ENCODE assay signal across 8 cellular contexts in the genomic region with DNA sequence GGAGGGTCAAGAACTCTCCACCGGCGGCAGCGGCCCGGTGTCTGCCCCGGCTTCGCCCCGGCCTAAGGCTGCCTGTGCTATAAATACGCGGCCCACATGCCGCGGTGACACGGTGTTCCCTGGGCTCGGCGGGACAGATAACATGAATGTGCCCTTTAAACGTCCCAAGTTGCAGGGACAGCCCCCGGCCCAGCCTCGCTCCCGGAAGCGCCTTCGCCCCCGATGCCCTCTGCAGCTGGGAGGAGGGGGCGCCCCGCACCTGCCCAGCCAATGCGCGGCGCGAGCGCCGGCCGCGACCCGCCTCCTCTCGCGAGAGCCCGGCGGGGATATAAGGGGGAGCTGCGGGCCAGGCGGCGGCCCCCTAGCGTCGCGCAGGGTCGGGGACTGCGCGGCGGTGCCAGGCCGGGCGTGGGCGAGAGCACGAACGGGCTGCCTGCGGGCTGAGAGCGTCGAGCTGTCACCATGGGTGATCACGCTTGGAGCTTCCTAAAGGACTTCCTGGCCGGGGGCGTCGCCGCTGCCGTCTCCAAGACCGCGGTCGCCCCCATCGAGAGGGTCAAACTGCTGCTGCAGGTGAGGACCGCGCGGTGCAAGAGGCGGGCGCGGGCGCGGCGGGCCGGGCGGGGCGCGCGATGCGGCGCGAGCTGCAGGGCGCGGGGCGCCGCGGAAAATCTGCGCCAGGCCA. TPM values are rescaled to one million over a fixed set of nuclear protein-coding genes. Genes with fewer than 3 reads are reported as not detected.
A peak's percentile ranks its signal among the peaks of the same experiment; 100 is the strongest.
DNase-seq lines count a peak whose midpoint lies in the region; ATAC-seq lines count a peak whose summit lies in the region.

Gene SLC25A4, plus strand, starts transcription at position 356 of the 685 bp plus-strand sequence. Its CDS starts 107 bp downstream, at position 463.

- peak; percentile 98 for ATAC-seq in GM21360 (IDR thresholded peaks at IDR 0.05; ENCODE audit: unreplicated experiment)
- ATAC-seq in activated T-helper 17 cell treated with anti-CD3 and anti-CD28 coated beads, Interleukin-2, amount 50 U/mL, for 72 hours (replicated peaks) = peak; percentile 93
- ATAC-seq in natural killer cell treated with Interleukin-12 subunit alpha and Interleukin-12 subunit beta and Interleukin-15 and Interleukin-18, amount 100 ng/mL, for 72 hours = peak; percentile 97 to 98

- H3K9me3 Mint-ChIP-seq in activated T-helper 17 cell treated with anti-CD3 and anti-CD28 coated beads, Interleukin-2, amount 50 U/mL, for 72 hours = no peaks in the 10 kb centered on the region
- no peaks in the 10 kb centered on the region for H3K9me3 Mint-ChIP-seq in natural killer cell treated with Interleukin-12 subunit alpha and Interleukin-12 subunit beta and Interleukin-15 and Interleukin-18, amount 100 ng/mL, for 72 hours
- no peaks in the 10 kb centered on the region for H3K9me3 Mint-ChIP-seq in stimulated activated naive CD8-positive, alpha-beta T cell treated with anti-CD3 and anti-CD28 coated beads, Interleukin-15, Interleukin-2, amounts not matched to agents 100 ng/mL and 50 ng/mL, for 24 hours

- H3K4me1 Mint-ChIP-seq in activated T-helper 17 cell treated with anti-CD3 and anti-CD28 coated beads, Interleukin-2, amount 50 U/mL, for 72 hours = peaks cover 4% of the 10 kb centered on the region
- peaks cover 13% of the 10 kb centered on the region in 2 donors for H3K4me1 Mint-ChIP-seq in natural killer cell treated with Interleukin-12 subunit alpha and Interleukin-12 subunit beta and Interleukin-15 and Interleukin-18, amount 100 ng/mL, for 72 hours (ENCODE audit: low read depth in 2 of 2)
- H3K4me1 Mint-ChIP-seq in stimulated activated naive CD8-positive, alpha-beta T cell treated with anti-CD3 and anti-CD28 coated beads, Interleukin-15, Interleukin-2, amounts not matched to agents 100 ng/mL and 50 ng/mL, for 24 hours (ENCODE audit: low read depth) = peaks cover 13% of the 10 kb centered on the region

- peaks cover 13% of the 10 kb centered on the region for H3K27me3 Mint-ChIP-seq in activated T-helper 17 cell treated with anti-CD3 and anti-CD28 coated beads, Interleukin-2, amount 50 U/mL, for 72 hours
- peaks cover 6 to 12% of the 10 kb centered on the region in 2 donors for H3K27me3 Mint-ChIP-seq in natural killer cell treated with Interleukin-12 subunit alpha and Interleukin-12 subunit beta and Interleukin-15 and Interleukin-18, amount 100 ng/mL, for 72 hours
- H3K27me3 Mint-ChIP-seq in stimulated activated naive CD8-positive, alpha-beta T cell treated with anti-CD3 and anti-CD28 coated beads, Interleukin-15, Interleukin-2, amounts not matched to agents 100 ng/mL and 50 ng/mL, for 24 hours = peaks cover 5% of the 10 kb centered on the region

- peak within 1 kb of the TSS; percentile 65 for H3K27ac Mint-ChIP-seq in activated T-helper 17 cell treated with anti-CD3 and anti-CD28 coated beads, Interleukin-2, amount 50 U/mL, for 72 hours
- H3K27ac Mint-ChIP-seq in natural killer cell treated with Interleukin-12 subunit alpha and Interleukin-12 subunit beta and Interleukin-15 and Interleukin-18, amount 100 ng/mL, for 72 hours = peak within 1 kb of the TSS; percentile 2 to 71
- H3K27ac Mint-ChIP-seq in stimulated activated naive CD8-positive, alpha-beta T cell treated with anti-CD3 and anti-CD28 coated beads, Interleukin-15, Interleukin-2, amounts not matched to agents 100 ng/mL and 50 ng/mL, for 24 hours = peak within 1 kb of the TSS; percentile 45

- no peaks in the 10 kb centered on the region for H3K36me3 Mint-ChIP-seq in activated T-helper 17 cell treated with anti-CD3 and anti-CD28 coated beads, Interleukin-2, amount 50 U/mL, for 72 hours (ENCODE audit: low read depth)
- no peaks in the 10 kb centered on the region for H3K36me3 Mint-ChIP-seq in natural killer cell treated with Interleukin-12 subunit alpha and Interleukin-12 subunit beta and Interleukin-15 and Interleukin-18, amount 100 ng/mL, for 72 hours
- no peaks in the 10 kb centered on the region for H3K36me3 Mint-ChIP-seq in stimulated activated naive CD8-positive, alpha-beta T cell treated with anti-CD3 and anti-CD28 coated beads, Interleukin-15, Interleukin-2, amounts not matched to agents 100 ng/mL and 50 ng/mL, for 24 hours (ENCODE audit: low read depth)

- peak within 1 kb of the TSS; percentile 81 for H3K4me3 Mint-ChIP-seq in activated T-helper 17 cell treated with anti-CD3 and anti-CD28 coated beads, Interleukin-2, amount 50 U/mL, for 72 hours
- peak within 1 kb of the TSS; percentile 81 for H3K4me3 Mint-ChIP-seq in natural killer cell treated with Interleukin-12 subunit alpha and Interleukin-12 subunit beta and Interleukin-15 and Interleukin-18, amount 100 ng/mL, for 72 hours
- H3K4me3 Mint-ChIP-seq in stimulated activated naive CD8-positive, alpha-beta T cell treated with anti-CD3 and anti-CD28 coated beads, Interleukin-15, Interleukin-2, amounts not matched to agents 100 ng/mL and 50 ng/mL, for 24 hours = peak within 1 kb of the TSS; percentile 83

- peak; percentile 52 for DNase-seq in DMS114 treated with DMSO at 0.1 percent for 48 hours (lab: John Stamatoyannopoulos, UW; ENCODE audit: unreplicated experiment)
- peak in 75 of 76 experiments; percentile 2 to 85 (median 68) for DNase-seq in HUDEP-2 (lab: John Stamatoyannopoulos, UW; ENCODE audit: unreplicated experiment in 76 of 76)
- peak; percentile 88 for DNase-seq in RKO (ENCODE audit: low spot score)
- DNase-seq in fibroblast of peridontal ligament (ENCODE audit: extremely low read depth) = peak; percentile 60
- DNase-seq in natural killer cell treated with Interleukin-12 subunit alpha and Interleukin-12 subunit beta and Interleukin-15 and Interleukin-18, amount 100 ng/mL, for 72 hours (ENCODE audit: low spot score) = peak; percentile 90

RNA-seq across cellular contexts. Expression of gene SLC25A4, which starts in this region (rescaled TPM):
- total RNA-seq in activated T-helper 17 cell treated with anti-CD3 and anti-CD28 coated beads, Interleukin-2, amount 50 U/mL, for 72 hours = 10 to 100 TPM in 1 of 2 donors, 1 to 10 TPM in 1; 6.2 to 11.5 TPM
- 10 to 100 TPM in 1 of 2 donors, 1 to 10 TPM in 1; 9.7 to 13.6 TPM for total RNA-seq in natural killer cell treated with Interleukin-12 subunit alpha and Interleukin-12 subunit beta and Interleukin-15 and Interleukin-18, amount 100 ng/mL, for 72 hours

Comparison
In these comparisons a context has a peak if more than half of its experiments do, and no peak if none do; other contexts are left out.
1. Peak in every context shown above with its lines: DNase-seq and ATAC-seq.